ENCODE assay signal across 14 cellular contexts in genomic region chr12:28563286-28563685, GRCh38.
A peak's percentile ranks its signal among the peaks of the same experiment; 100 is the strongest.
DNase-seq lines count a peak whose midpoint lies in the region; ATAC-seq and TF ChIP-seq lines count a peak whose summit lies in the region.
"Had no signal": no experiment of that assay in that cellular context is flagged by ENCODE, and none has a peak within 500 bp of the region (broad histone marks: within the 10 kb centered on the region; RNA-seq: fewer than 3 reads in every experiment).

No MANE protein-coding gene starts in this region.

- DNase-seq in AG20443 (ENCODE audit: low spot score) (peak; percentile 11), adipocyte (ENCODE audit: low read depth) (peak; percentile 33), fibroblast of peridontal ligament (ENCODE audit: extremely low read depth) (peak; percentile 73), suprapubic skin (ENCODE audit: low spot score in 2 of 2) (no peak), dermis blood vessel endothelial cell (no peak)
- DNase-seq in activated CD4-positive, CD25-positive, alpha-beta regulatory T cell (lab: John Stamatoyannopoulos, UW), result no peak
- DNase-seq: CD4-positive, CD25-positive, alpha-beta regulatory T cell; NCI-H1417 treated with DMSO at 0.1 percent for 48 hours; NCI-H2029; NCI-H2171 treated with DMSO at 0.1 percent for 48 hours; NCI-H774; SHP77 treated with DMSO at 0.1 percent for 48 hours had no signal

- WGBS in suprapubic skin, result 80% methylated on average over 3 of the region's 3 CpGs

- no peak for TF ChIP-seq CTCF in suprapubic skin (IDR thresholded peaks at IDR 0.05)

- no peak for TF ChIP-seq EP300 in suprapubic skin (IDR thresholded peaks at IDR 0.05)

- no peaks in the 10 kb centered on the region for H3K36me3 ChIP-seq in adipocyte (ENCODE audit: control insufficient read depth, insufficient read depth, low read length, severe bottlenecking)
- no peaks in the 10 kb centered on the region for H3K36me3 ChIP-seq in suprapubic skin

- peak overlapping the region; percentile 58 for H3K9ac ChIP-seq in adipocyte (ENCODE audit: low read length)

- peak overlapping the region; percentile 21 for H3K27ac ChIP-seq in suprapubic skin

- ATAC-seq in GM21786 (IDR thresholded peaks at IDR 0.05; ENCODE audit: unreplicated experiment), result no peak
- ATAC-seq in GM18870 (IDR thresholded peaks at IDR 0.05; ENCODE audit: unreplicated experiment), result no peak

- no peak for TF ChIP-seq POLR2A in suprapubic skin (IDR thresholded peaks at IDR 0.05)

- H3K9me3 ChIP-seq in adipocyte (ENCODE audit: control insufficient read depth, low read length) (no peaks in the 10 kb centered on the region), suprapubic skin (no peaks in the 10 kb centered on the region)

- H3K4me1 ChIP-seq in adipocyte (ENCODE audit: control insufficient read depth, insufficient read depth, low read length) (peaks cover 21% of the 10 kb centered on the region), suprapubic skin (peaks cover 5% of the 10 kb centered on the region)

- H3K4me3 ChIP-seq in adipocyte (ENCODE audit: low read length) (peak overlapping the region; percentile 52), suprapubic skin (no peak overlapping the region)

- H3K27me3 ChIP-seq in adipocyte (replicated peaks; ENCODE audit: control insufficient read depth, insufficient read depth, low read length) (no peaks in the 10 kb centered on the region), suprapubic skin (no peaks in the 10 kb centered on the region)

Comparison
In these comparisons a context has a peak if more than half of its experiments do, and no peak if none do; other contexts are left out.
1. DNase-seq: peak in AG20443 (single experiment), adipocyte (single experiment) and fibroblast of peridontal ligament (single experiment); none in suprapubic skin (0 of 2), dermis blood vessel endothelial cell (single experiment) and activated CD4-positive, CD25-positive, alpha-beta regulatory T cell (0 of 4).